In genomic region chr10:75265856-75266255, GRCh38 we compare ENCODE assay signal across 14 cellular contexts. TPM values are rescaled to one million over a fixed set of nuclear protein-coding genes. Genes with fewer than 3 reads are reported as not detected.
DNase-seq lines count a peak whose midpoint lies in the region; FAIRE-seq and TF ChIP-seq lines count a peak whose summit lies in the region.
"Had no signal": no experiment of that assay in that cellular context is flagged by ENCODE, and none has a peak within 500 bp of the region (broad histone marks: within the 10 kb centered on the region; RNA-seq: fewer than 3 reads in every experiment).

No MANE protein-coding gene starts in this region.

- no peaks in the 10 kb centered on the region for H3K27me3 Mint-ChIP-seq in endodermal cell (ENCODE audit: insufficient read depth)
- no peaks in the 10 kb centered on the region for H3K27me3 Mint-ChIP-seq in mesothelial cell of epicardium (ENCODE audit: low read depth)

- no peaks in the 10 kb centered on the region for H3K4me1 ChIP-seq in endodermal cell (ENCODE audit: control insufficient read depth, insufficient read depth, low read length)
- H3K4me1 ChIP-seq in neuronal stem cell (ENCODE audit: control insufficient read depth in 2 of 2, insufficient read depth in 1 of 2, low read depth in 1 of 2, low read length in 2 of 2) = no peaks in the 10 kb centered on the region

- H3K4me3 Mint-ChIP-seq in endodermal cell (no peak overlapping the region), mesothelial cell of epicardium (no peak overlapping the region)
- H3K4me3 Mint-ChIP-seq: CD8-positive, alpha-beta memory T cell had no signal

- H2BK120ac ChIP-seq in neuronal stem cell (ENCODE audit: low read depth, low read length) = no peak overlapping the region

- no peak overlapping the region for H2BK5ac ChIP-seq in neuronal stem cell (ENCODE audit: low read length)

- H3K4me2 ChIP-seq in neuronal stem cell (ENCODE audit: insufficient read depth, low read length, poor library complexity, severe bottlenecking) = no peak overlapping the region

- 82 to 83% methylated on average over 2 to 6 of the region's 6 CpGs for WGBS in endodermal cell (ENCODE audit: insufficient coverage in 1 of 2, insufficient read length in 1 of 2), 2 experiments
- WGBS in neuronal stem cell (ENCODE audit: extremely low coverage in 2 of 2, insufficient read length in 2 of 2, insufficient replicate concordance in 1 of 2), 2 donors = no CpG with 5 or more reads among the region's 6 CpGs

- H2AFZ ChIP-seq in neuronal stem cell (ENCODE audit: low read length) = no peak overlapping the region

- no peak overlapping the region for H3K9ac ChIP-seq in endodermal cell (ENCODE audit: extremely low read depth, low read length, poor library complexity, severe bottlenecking)
- H3K9ac ChIP-seq in neuronal stem cell (ENCODE audit: low read depth, low read length, poor library complexity) = no peak overlapping the region

- H3K79me1 ChIP-seq in neuronal stem cell (ENCODE audit: low read depth, low read length) = no peaks in the 10 kb centered on the region

- H4K91ac ChIP-seq in neuronal stem cell (ENCODE audit: low read depth, low read length, poor library complexity) = no peak overlapping the region

- H3K23ac ChIP-seq in neuronal stem cell (ENCODE audit: low read depth, low read length, poor library complexity) = no peak overlapping the region

- H4K8ac ChIP-seq in neuronal stem cell (ENCODE audit: low read depth, low read length) = no peak overlapping the region

- H3K36me3 Mint-ChIP-seq in endodermal cell (ENCODE audit: low read depth) = no peaks in the 10 kb centered on the region
- H3K36me3 Mint-ChIP-seq in mesothelial cell of epicardium = no peaks in the 10 kb centered on the region
- H3K36me3 Mint-ChIP-seq: CD8-positive, alpha-beta memory T cell had no signal

- H3K27ac ChIP-seq in endodermal cell (ENCODE audit: low read depth, low read length) = peak overlapping the region; percentile 2
- H3K27ac ChIP-seq in neuronal stem cell (replicated peaks; ENCODE audit: low read length) = no peak overlapping the region
- H3K27ac ChIP-seq: C4-2B had no signal

- H3K27ac Mint-ChIP-seq in endodermal cell (no peak overlapping the region), mesothelial cell of epicardium (no peak overlapping the region)
- H3K27ac Mint-ChIP-seq: CD8-positive, alpha-beta memory T cell had no signal

- H3K4me3 ChIP-seq in endodermal cell (ENCODE audit: low read length) (no peak overlapping the region), neuronal stem cell (ENCODE audit: low read length in 2 of 2) (no peak overlapping the region)

- H3K36me3 ChIP-seq in endodermal cell (ENCODE audit: control insufficient read depth, insufficient read depth, low read length) (no peaks in the 10 kb centered on the region), neuronal stem cell (replicated peaks in 1 of 2; ENCODE audit: control insufficient read depth in 2 of 2, insufficient read depth in 2 of 2, low read length in 2 of 2) (no peaks in the 10 kb centered on the region)
- H3K36me3 ChIP-seq: BE2C had no signal

- H3K4ac ChIP-seq in neuronal stem cell (ENCODE audit: low read length) = no peak overlapping the region

- H3K9me3 ChIP-seq in endodermal cell (ENCODE audit: control insufficient read depth, low read length) (no peaks in the 10 kb centered on the region), neuronal stem cell (replicated peaks in 1 of 2; ENCODE audit: control insufficient read depth in 2 of 2, insufficient read depth in 1 of 2, low read depth in 1 of 2, low read length in 2 of 2) (peaks cover 0 to 4% of the 10 kb centered on the region in 2 donors)
- H3K9me3 ChIP-seq: BE2C had no signal

- no peak overlapping the region for H2BK12ac ChIP-seq in neuronal stem cell (ENCODE audit: low read length)

- peak overlapping the region; percentile 57 for H3K18ac ChIP-seq in neuronal stem cell (ENCODE audit: low read length)

- H3K4me1 Mint-ChIP-seq in endodermal cell (peaks cover 2% of the 10 kb centered on the region), mesothelial cell of epicardium (peaks cover 34% of the 10 kb centered on the region)
- H3K4me1 Mint-ChIP-seq: CD8-positive, alpha-beta memory T cell had no signal

- no peaks in the 10 kb centered on the region for H3K27me3 ChIP-seq in endodermal cell (ENCODE audit: control insufficient read depth, insufficient read depth, low read length, poor library complexity, severe bottlenecking)
- H3K27me3 ChIP-seq in neuronal stem cell (ENCODE audit: control insufficient read depth in 3 of 3, insufficient read depth in 3 of 3, low read depth in 1 of 3, low read length in 3 of 3) = no peaks in the 10 kb centered on the region
- H3K27me3 ChIP-seq: BE2C had no signal

- peak overlapping the region; percentile 63 for H2AK5ac ChIP-seq in neuronal stem cell (ENCODE audit: low read depth, low read length)

- FAIRE-seq in D721Med (lab: Jason Lieb, UNC) = no peak
- FAIRE-seq: HepG2 had no signal

- no peak for TF ChIP-seq CTCF in D721Med (IDR thresholded peaks at IDR 0.05; ENCODE audit: insufficient read depth, missing control alignments)
- no peak for TF ChIP-seq CTCF in endodermal cell (conservative IDR thresholded peaks at IDR 0.05)
- no peak for TF ChIP-seq CTCF in GM13976 (IDR thresholded peaks at IDR 0.05; ENCODE audit: borderline replicate concordance, control extremely low read depth, extremely low read depth, insufficient read depth, missing control alignments)
- TF ChIP-seq CTCF in mesothelial cell of epicardium (IDR thresholded peaks at IDR 0.05; ENCODE audit: unreplicated experiment) = no peak

- in situ Hi-C loops in GM13976 (cut with MboI; ENCODE audit: low sequenced_read_pairs, unreplicated experiment) = no loop called here

- H3K9me3 Mint-ChIP-seq in endodermal cell (peaks cover 5% of the 10 kb centered on the region), mesothelial cell of epicardium (peaks cover 3% of the 10 kb centered on the region)
- H3K9me3 Mint-ChIP-seq: CD8-positive, alpha-beta memory T cell had no signal

- H2BK15ac ChIP-seq in neuronal stem cell (ENCODE audit: low read length) = no peak overlapping the region

- peak; percentile 81 for DNase-seq in D721Med (ENCODE audit: insufficient read length, low spot score)
- DNase-seq in NCI-H82 treated with DMSO at 0.1 percent for 48 hours (lab: John Stamatoyannopoulos, UW; ENCODE audit: unreplicated experiment) = peak; percentile 91
- DNase-seq in endodermal cell = no peak
- DNase-seq in neuronal stem cell (ENCODE audit: low spot score) = no peak
- no peak for DNase-seq in GM13976 (ENCODE audit: low spot score)
- DNase-seq in mesothelial cell of epicardium (ENCODE audit: low spot score in 2 of 2, unreplicated experiment in 2 of 2) = no peak
- no peak for DNase-seq in hepatic stellate cell (ENCODE audit: low spot score)
- DNase-seq: BE2C; Caco-2; CD8-positive, alpha-beta memory T cell; DMS53; GF-D8 had no signal

- no peak overlapping the region for H3K14ac ChIP-seq in neuronal stem cell (ENCODE audit: low read length)

RNA-seq across cellular contexts. Expression of gene COMTD1, which starts 30.1 kb away (rescaled TPM):
- total RNA-seq in endodermal cell (10 to 100 TPM in 1 of 2 donors, 1 to 10 TPM in 1; 9.6 to 14.4 TPM), mesothelial cell of epicardium (13.9 to 14.7 TPM (median 13.9 TPM) in 3 replicates)
- polyA plus RNA-seq in endodermal cell (2013, experiment 1 of 2) = 9.8 TPM
- polyA plus RNA-seq in endodermal cell (2013, experiment 2 of 2) = 9.0 TPM
- polyA plus RNA-seq in neuronal stem cell (2013, experiment 1 of 2) = 3.8 TPM
- 3.8 TPM for polyA plus RNA-seq in neuronal stem cell (2013, experiment 2 of 2)

RNA-seq across cellular contexts. Expression of gene VDAC2, which starts 55.3 kb away (rescaled TPM):
- total RNA-seq in endodermal cell (100 to 1,000 TPM; 277 to 292 TPM), mesothelial cell of epicardium (144 to 154 TPM (median 149 TPM) in 3 replicates)
- 259 TPM for polyA plus RNA-seq in endodermal cell (2013, experiment 1 of 2)
- 244 TPM for polyA plus RNA-seq in endodermal cell (2013, experiment 2 of 2)
- polyA plus RNA-seq in neuronal stem cell (2013, experiment 1 of 2) = 164 TPM
- polyA plus RNA-seq in neuronal stem cell (2013, experiment 2 of 2) = 167 TPM

Comparison
In these comparisons a context has a peak if more than half of its experiments do, and no peak if none do; other contexts are left out.
1. DNase-seq: peak in D721Med (single experiment) and NCI-H82 treated with DMSO at 0.1 percent for 48 hours (single experiment); none in endodermal cell (single experiment), neuronal stem cell (single experiment), GM13976 (single experiment), mesothelial cell of epicardium (0 of 2) and hepatic stellate cell (single experiment).